2 cellular contexts compared by ENCODE assay signal in the genomic region with DNA sequence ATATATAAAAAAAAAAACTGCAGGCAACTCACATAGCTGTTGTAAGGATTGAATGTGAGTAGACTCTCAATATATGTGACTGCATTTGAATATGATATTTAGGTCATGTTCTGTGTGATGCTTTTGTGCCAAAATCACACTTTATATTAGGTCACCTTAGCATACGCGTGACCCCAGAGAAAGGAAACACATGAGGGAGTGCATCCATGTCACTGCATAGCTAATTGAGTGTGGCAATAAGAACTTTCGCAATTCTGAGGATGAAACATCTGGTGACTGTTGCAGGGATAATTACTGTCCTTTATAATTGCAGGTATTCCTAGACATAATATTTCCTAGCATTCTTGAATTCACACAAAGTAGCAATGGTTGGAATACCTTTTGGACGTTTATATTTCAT.
A peak's percentile ranks its signal among the peaks of the same experiment; 100 is the strongest.
TF ChIP-seq lines count a peak whose summit lies in the region.

No MANE protein-coding gene starts in this region.

TF ChIP-seq in IMR-90, 13 proteins besides CTCF, POLR2A, EP300 and RAD21:
- no peak for TF ChIP-seq SMC3 (IDR thresholded peaks at IDR 0.05; ENCODE audit: low read depth, low read length)
- TF ChIP-seq CEBPB (IDR thresholded peaks at IDR 0.05; ENCODE audit: low read depth, low read length): peak; percentile 24; the same call in 1 of the 2 replicates

TF ChIP-seq in K562, 482 proteins besides CTCF, POLR2A, EP300 and RAD21:
- no peak for TF ChIP-seq CEBPG (CRISPR knock-in tag; IDR thresholded peaks at IDR 0.05)
- peak; percentile 26 to 43; a peak in 1 of 4 replicates for TF ChIP-seq CEBPG (tag; conservative IDR thresholded peaks at IDR 0.05 in 1 of 2, IDR thresholded peaks at IDR 0.05 in 1 of 2)
- no peak for TF ChIP-seq RBFOX2 (IDR thresholded peaks at IDR 0.05; ENCODE audit: low read depth, low read length)
